11 cellular contexts compared by ENCODE assay signal in genomic region chr5:128116445-128116844, GRCh38.
"Had no signal": no experiment of that assay in that cellular context is flagged by ENCODE, and none has a peak within 500 bp of the region (broad histone marks: within the 10 kb centered on the region; RNA-seq: fewer than 3 reads in every experiment).

No MANE protein-coding gene starts in this region.

- H3K4me2 ChIP-seq: GM23338 had no signal

- H3K27ac ChIP-seq: GM23248 had no signal

- H3K9ac ChIP-seq: GM23248 had no signal

- H3K4me3 ChIP-seq: GM23248, GM23338, HAP-1 had no signal

- DNase-seq: GM23248, GOT3, H7, H9, HCEC 1CT, HFFc6 had no signal

- FAIRE-seq: H1, H54 had no signal

- H3K4me1 ChIP-seq: HAP-1 had no signal

- ATAC-seq: GM23338, HCT116 had no signal

- H2AFZ ChIP-seq: GM23248, GM23338 had no signal

- H3K9me3 ChIP-seq: HAP-1 had no signal
